ENCODE assay signal across 1 cellular context in the genomic region with DNA sequence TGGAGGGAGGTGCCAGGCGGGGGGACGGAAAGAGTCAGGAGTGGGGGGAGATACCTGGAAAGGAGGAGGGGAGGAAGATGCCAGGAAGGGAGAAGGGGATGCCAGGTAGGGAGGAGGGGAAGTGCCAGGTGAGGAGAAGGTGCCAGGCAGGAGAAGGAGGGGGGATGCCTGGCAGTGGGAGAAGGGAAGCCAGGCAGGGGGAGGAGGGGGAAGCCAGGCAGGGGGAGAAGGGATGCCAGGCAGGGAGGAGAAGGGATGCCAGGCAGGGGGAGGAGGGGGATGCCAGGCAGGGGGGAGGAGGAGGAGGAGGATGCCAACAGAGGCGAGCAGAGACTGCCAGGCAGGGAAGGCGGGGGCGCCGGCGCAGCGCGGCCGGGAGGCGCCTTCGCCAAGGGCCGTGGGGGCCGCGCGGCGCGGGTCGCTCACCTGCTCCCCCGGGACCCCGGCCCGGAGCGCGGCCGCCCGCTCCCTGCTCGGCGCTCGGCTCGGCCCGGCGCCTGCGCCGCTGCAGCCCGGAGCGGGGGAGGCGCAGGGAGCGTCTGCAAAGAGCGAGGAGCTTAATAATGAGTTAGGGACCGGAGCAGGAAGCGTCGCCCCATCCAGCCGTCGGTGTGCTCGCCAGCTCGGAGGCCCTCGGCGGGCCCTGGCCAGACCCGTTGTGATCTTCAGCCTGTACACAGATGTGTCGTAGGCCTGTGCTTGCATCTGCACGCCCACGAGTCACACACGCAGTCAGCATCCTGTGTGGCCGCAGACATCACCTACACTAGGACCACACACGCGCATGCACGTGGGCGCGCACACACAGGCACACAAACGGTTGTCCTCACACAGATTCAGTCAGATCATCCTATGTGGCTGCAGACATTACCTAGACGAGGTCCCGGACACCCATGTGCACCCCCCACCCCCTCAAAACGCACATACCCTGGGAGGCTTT.
A peak's percentile ranks its signal among the peaks of the same experiment; 100 is the strongest.
TF ChIP-seq lines count a peak whose summit lies in the region.

No MANE protein-coding gene starts in this region.

TF ChIP-seq in HepG2, 621 proteins besides CTCF, POLR2A, EP300 and RAD21:
- TF ChIP-seq, protein P1, sequence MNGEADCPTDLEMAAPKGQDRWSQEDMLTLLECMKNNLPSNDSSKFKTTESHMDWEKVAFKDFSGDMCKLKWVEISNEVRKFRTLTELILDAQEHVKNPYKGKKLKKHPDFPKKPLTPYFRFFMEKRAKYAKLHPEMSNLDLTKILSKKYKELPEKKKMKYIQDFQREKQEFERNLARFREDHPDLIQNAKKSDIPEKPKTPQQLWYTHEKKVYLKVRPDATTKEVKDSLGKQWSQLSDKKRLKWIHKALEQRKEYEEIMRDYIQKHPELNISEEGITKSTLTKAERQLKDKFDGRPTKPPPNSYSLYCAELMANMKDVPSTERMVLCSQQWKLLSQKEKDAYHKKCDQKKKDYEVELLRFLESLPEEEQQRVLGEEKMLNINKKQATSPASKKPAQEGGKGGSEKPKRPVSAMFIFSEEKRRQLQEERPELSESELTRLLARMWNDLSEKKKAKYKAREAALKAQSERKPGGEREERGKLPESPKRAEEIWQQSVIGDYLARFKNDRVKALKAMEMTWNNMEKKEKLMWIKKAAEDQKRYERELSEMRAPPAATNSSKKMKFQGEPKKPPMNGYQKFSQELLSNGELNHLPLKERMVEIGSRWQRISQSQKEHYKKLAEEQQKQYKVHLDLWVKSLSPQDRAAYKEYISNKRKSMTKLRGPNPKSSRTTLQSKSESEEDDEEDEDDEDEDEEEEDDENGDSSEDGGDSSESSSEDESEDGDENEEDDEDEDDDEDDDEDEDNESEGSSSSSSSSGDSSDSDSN (CRISPR knock-in tag; IDR thresholded peaks at IDR 0.05), result no peak
- TF ChIP-seq MYC (CRISPR knock-in tag; IDR thresholded peaks at IDR 0.05; ENCODE audit: borderline replicate concordance) (0 out of 2 replicates have a peak, but pooled peaks have one; percentile 18), EZH2 (conservative IDR thresholded peaks at IDR 0.05; ENCODE audit: low read depth, low read length) (peak; percentile 61; the same call in 1 of the 2 replicates), ZNF777 (CRISPR knock-in tag; IDR thresholded peaks at IDR 0.05) (peak; percentile 71), YY1 (IDR thresholded peaks at IDR 0.05; ENCODE audit: insufficient read depth, insufficient replicate concordance, low read depth, low read length) (peak; percentile 58)
- TF ChIP-seq, protein P2, sequence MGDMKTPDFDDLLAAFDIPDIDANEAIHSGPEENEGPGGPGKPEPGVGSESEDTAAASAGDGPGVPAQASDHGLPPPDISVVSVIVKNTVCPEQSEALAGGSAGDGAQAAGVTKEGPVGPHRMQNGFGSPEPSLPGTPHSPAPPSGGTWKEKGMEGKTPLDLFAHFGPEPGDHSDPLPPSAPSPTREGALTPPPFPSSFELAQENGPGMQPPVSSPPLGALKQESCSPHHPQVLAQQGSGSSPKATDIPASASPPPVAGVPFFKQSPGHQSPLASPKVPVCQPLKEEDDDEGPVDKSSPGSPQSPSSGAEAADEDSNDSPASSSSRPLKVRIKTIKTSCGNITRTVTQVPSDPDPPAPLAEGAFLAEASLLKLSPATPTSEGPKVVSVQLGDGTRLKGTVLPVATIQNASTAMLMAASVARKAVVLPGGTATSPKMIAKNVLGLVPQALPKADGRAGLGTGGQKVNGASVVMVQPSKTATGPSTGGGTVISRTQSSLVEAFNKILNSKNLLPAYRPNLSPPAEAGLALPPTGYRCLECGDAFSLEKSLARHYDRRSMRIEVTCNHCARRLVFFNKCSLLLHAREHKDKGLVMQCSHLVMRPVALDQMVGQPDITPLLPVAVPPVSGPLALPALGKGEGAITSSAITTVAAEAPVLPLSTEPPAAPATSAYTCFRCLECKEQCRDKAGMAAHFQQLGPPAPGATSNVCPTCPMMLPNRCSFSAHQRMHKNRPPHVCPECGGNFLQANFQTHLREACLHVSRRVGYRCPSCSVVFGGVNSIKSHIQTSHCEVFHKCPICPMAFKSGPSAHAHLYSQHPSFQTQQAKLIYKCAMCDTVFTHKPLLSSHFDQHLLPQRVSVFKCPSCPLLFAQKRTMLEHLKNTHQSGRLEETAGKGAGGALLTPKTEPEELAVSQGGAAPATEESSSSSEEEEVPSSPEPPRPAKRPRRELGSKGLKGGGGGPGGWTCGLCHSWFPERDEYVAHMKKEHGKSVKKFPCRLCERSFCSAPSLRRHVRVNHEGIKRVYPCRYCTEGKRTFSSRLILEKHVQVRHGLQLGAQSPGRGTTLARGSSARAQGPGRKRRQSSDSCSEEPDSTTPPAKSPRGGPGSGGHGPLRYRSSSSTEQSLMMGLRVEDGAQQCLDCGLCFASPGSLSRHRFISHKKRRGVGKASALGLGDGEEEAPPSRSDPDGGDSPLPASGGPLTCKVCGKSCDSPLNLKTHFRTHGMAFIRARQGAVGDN (CRISPR knock-in tag; IDR thresholded peaks at IDR 0.05), result peak; percentile 54
- TF ChIP-seq, protein P3, sequence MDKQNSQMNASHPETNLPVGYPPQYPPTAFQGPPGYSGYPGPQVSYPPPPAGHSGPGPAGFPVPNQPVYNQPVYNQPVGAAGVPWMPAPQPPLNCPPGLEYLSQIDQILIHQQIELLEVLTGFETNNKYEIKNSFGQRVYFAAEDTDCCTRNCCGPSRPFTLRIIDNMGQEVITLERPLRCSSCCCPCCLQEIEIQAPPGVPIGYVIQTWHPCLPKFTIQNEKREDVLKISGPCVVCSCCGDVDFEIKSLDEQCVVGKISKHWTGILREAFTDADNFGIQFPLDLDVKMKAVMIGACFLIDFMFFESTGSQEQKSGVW (CRISPR knock-in tag; IDR thresholded peaks at IDR 0.05; ENCODE audit: borderline replicate concordance), result no peak
